In the genomic region with DNA sequence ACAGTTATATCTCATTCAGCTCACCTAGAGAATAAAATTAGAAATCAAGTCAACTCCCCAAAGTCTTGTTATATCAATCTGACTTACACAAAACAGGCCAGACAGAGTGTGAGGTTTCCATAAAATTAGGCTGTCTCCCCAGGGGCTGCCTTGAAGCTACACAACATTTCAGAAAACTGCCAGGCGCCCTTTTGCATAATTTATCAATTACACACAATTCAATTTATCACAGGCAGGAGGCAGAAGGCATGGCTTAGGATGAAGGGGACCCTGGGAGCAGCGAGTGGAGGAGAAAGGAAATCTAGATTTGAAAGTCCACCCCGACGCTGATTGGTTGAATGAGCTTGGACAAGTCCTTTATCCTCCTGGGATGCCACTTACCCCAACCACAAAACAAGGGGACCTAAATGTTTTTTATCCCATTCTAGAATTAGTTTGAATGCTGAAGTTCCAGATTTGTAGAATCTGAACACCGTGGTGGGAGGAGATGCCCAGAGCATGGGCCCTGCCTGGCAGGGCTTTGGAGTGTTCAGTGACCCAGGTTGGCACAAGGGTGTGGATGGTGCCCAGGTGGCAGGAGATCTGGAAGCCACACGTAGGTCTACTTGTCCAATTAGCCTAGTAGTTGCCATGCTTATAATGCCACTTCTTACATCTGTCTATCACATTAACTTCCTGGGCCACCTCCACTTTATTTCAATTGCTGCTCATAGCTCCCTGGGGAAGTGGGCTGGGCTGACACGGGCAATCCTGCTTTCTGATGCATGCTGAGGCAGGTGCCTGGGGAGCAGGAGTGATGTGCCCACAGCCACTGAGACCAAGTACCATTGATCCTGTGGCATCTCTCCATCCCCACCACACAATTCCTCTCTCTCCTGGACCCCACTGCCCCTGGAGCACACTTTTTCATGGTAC, we compare ENCODE assay signal across 15 cellular contexts.
A peak's percentile ranks its signal among the peaks of the same experiment; 100 is the strongest.
DNase-seq lines count a peak whose midpoint lies in the region; ATAC-seq and TF ChIP-seq lines count a peak whose summit lies in the region.
"Had no signal": no experiment of that assay in that cellular context is flagged by ENCODE, and none has a peak within 500 bp of the region (broad histone marks: within the 10 kb centered on the region; RNA-seq: fewer than 3 reads in every experiment).

No MANE protein-coding gene starts in this region.

- H3K4me1 Mint-ChIP-seq in nephron: peaks cover 20% of the 10 kb centered on the region

- DNase-seq in DMS153 (lab: John Stamatoyannopoulos, UW) (peak; percentile 22), DMS153 treated with DMSO at 0.1 percent for 48 hours (lab: John Stamatoyannopoulos, UW; ENCODE audit: unreplicated experiment) (no peak), H7 (peak; percentile 8), NCI-H69 (lab: John Stamatoyannopoulos, UW) (peak; percentile 49), amygdala (lab: John Stamatoyannopoulos, UW) (no peak)
- no peak for DNase-seq in activated CD4-positive, alpha-beta T cell treated with anti-CD3 and anti-CD28 coated beads, Interleukin-2, amount 50 U/mL, for 4 hours
- DNase-seq: DND-41, GDM1, GOT3, MM.1S, NCI-H2081 treated with DMSO at 0.1 percent for 48 hours, NCI-H510A treated with DMSO at 0.1 percent for 48 hours, T-helper 9 cell had no signal

- H3K27me3 Mint-ChIP-seq in nephron (ENCODE audit: low read depth): peaks cover 34% of the 10 kb centered on the region

- no peaks in the 10 kb centered on the region for H3K36me3 Mint-ChIP-seq in nephron (ENCODE audit: low read depth)

- no peak for TF ChIP-seq CTCF in nephron (IDR thresholded peaks at IDR 0.05; ENCODE audit: unreplicated experiment in 3 of 3)

- no peaks in the 10 kb centered on the region for H3K9me3 Mint-ChIP-seq in nephron

- H3K4me3 Mint-ChIP-seq in nephron: no peak overlapping the region

- H3K36me3 ChIP-seq in H7 (replicated peaks; ENCODE audit: control insufficient read depth, insufficient read depth, low read length): no peaks in the 10 kb centered on the region

- ATAC-seq in GM18511 (IDR thresholded peaks at IDR 0.05; ENCODE audit: unreplicated experiment): no peak

- peak overlapping the region in 2 of 3 experiments; percentile 0 to 11 for H3K27ac Mint-ChIP-seq in nephron

- no peaks in the 10 kb centered on the region for H3K27me3 ChIP-seq in H7 (ENCODE audit: control insufficient read depth, insufficient read depth, low read length)

- H3K4me3 ChIP-seq in H7 (ENCODE audit: insufficient read depth, low read depth, low read length): no peak overlapping the region

Comparison
In these comparisons a context has a peak if more than half of its experiments do, and no peak if none do; other contexts are left out.
1. DNase-seq: peak in DMS153 (single experiment), H7 (single experiment) and NCI-H69 (single experiment); none in DMS153 treated with DMSO at 0.1 percent for 48 hours (single experiment), activated CD4-positive, alpha-beta T cell treated with anti-CD3 and anti-CD28 coated beads, Interleukin-2, amount 50 U/mL, for 4 hours (0 of 2) and amygdala (0 of 56).